2 cellular contexts compared by ENCODE assay signal in the genomic region with DNA sequence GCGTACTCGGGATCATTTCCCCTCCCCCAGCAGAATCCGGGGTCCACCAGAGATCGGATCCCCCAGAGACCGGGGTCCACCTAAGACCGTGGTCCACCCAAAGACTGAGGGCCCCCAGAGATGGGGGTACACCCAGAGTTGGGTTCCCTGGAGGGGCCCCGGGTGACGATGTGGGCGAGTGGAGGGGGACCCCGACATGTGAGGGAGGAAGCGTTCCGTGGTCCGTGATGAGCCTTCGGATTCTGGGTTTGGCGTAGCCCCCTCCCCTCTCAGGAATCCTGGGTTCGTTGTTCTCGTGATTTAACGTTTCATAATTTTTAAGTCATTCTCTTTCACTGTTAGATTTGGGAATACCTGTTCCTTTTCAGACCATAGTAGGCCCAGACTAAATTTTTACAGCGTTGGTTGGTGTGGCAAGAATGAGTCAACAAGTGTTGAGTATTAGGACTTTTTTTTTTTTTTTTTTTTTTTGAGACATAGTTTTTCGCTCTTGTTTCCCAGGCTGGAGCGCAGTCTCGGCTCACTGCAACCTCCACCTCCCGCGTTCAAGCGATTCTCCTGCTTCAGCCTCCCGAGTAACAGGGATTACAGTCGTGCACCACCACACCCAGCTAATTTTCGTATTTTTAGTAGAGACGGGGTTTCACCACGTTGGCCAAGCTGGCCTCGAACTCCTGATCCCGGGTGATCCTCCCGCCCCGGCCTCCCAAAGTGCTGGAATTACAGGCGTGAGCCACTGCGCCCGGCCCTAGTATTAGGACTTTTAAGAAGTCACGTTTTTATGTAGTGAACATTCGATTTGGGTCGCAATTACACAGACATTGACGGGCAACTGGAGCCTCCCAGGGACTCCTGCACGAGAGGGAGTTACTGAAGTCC.
TF ChIP-seq lines count a peak whose summit lies in the region.

No MANE protein-coding gene starts in this region.

TF ChIP-seq in GM12878, 131 proteins besides CTCF, POLR2A, EP300 and RAD21:
- TF ChIP-seq CHD4 (IDR thresholded peaks at IDR 0.05) (no peak), KAT2A (conservative IDR thresholded peaks at IDR 0.05; ENCODE audit: control insufficient read depth, low read depth, low read length) (no peak), RELA (IDR thresholded peaks at IDR 0.05; ENCODE audit: borderline replicate concordance, partially characterized antibody) (peak; percentile 3), MYC (IDR thresholded peaks at IDR 0.05; ENCODE audit: insufficient read depth, insufficient read length, insufficient replicate concordance, low read length, severe bottlenecking) (peak; percentile 58), IKZF2 (IDR thresholded peaks at IDR 0.05) (0 out of 4 replicates have a peak, but pooled peaks of 1 of the 2 experiments have one; percentile 2), DPF2 (IDR thresholded peaks at IDR 0.05) (peak; percentile 11; the same call in 1 of the 2 replicates), CBX5 (IDR thresholded peaks at IDR 0.05; ENCODE audit: low read depth) (0 out of 2 replicates have a peak, but pooled peaks have one; percentile 8), YY1 (IDR thresholded peaks at IDR 0.05; ENCODE audit: low read depth, low read length) (0 out of 2 replicates have a peak, but pooled peaks have one; percentile 13)
- TF ChIP-seq, protein P1, sequence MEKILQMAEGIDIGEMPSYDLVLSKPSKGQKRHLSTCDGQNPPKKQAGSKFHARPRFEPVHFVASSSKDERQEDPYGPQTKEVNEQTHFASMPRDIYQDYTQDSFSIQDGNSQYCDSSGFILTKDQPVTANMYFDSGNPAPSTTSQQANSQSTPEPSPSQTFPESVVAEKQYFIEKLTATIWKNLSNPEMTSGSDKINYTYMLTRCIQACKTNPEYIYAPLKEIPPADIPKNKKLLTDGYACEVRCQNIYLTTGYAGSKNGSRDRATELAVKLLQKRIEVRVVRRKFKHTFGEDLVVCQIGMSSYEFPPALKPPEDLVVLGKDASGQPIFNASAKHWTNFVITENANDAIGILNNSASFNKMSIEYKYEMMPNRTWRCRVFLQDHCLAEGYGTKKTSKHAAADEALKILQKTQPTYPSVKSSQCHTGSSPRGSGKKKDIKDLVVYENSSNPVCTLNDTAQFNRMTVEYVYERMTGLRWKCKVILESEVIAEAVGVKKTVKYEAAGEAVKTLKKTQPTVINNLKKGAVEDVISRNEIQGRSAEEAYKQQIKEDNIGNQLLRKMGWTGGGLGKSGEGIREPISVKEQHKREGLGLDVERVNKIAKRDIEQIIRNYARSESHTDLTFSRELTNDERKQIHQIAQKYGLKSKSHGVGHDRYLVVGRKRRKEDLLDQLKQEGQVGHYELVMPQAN (conservative IDR thresholded peaks at IDR 0.05), result 0 out of 2 replicates have a peak, but pooled peaks have one; percentile 9

TF ChIP-seq in liver, 16 proteins besides CTCF, POLR2A, EP300 and RAD21:
- TF ChIP-seq, protein P2, sequence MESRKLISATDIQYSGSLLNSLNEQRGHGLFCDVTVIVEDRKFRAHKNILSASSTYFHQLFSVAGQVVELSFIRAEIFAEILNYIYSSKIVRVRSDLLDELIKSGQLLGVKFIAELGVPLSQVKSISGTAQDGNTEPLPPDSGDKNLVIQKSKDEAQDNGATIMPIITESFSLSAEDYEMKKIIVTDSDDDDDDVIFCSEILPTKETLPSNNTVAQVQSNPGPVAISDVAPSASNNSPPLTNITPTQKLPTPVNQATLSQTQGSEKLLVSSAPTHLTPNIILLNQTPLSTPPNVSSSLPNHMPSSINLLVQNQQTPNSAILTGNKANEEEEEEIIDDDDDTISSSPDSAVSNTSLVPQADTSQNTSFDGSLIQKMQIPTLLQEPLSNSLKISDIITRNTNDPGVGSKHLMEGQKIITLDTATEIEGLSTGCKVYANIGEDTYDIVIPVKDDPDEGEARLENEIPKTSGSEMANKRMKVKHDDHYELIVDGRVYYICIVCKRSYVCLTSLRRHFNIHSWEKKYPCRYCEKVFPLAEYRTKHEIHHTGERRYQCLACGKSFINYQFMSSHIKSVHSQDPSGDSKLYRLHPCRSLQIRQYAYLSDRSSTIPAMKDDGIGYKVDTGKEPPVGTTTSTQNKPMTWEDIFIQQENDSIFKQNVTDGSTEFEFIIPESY (IDR thresholded peaks at IDR 0.05), result no peak
- TF ChIP-seq FOXA2 (IDR thresholded peaks at IDR 0.05) (no peak), YY1 (IDR thresholded peaks at IDR 0.05) (no peak), RXRA (IDR thresholded peaks at IDR 0.05) (no peak), NR2F2 (IDR thresholded peaks at IDR 0.05) (no peak)
TF ChIP-seq in liver: peak in this region for 0.
